Comparison of ENCODE assay signal across 13 cellular contexts in genomic region chr3:107284570-107284969, GRCh38.
DNase-seq lines count a peak whose midpoint lies in the region; ATAC-seq and TF ChIP-seq lines count a peak whose summit lies in the region.
"Had no signal": no experiment of that assay in that cellular context is flagged by ENCODE, and none has a peak within 500 bp of the region (broad histone marks: within the 10 kb centered on the region; RNA-seq: fewer than 3 reads in every experiment).

No MANE protein-coding gene starts in this region.

- peaks cover 18% of the 10 kb centered on the region for H3K4me1 Mint-ChIP-seq in chondrocyte (ENCODE audit: low read depth)

- H3K9me3 Mint-ChIP-seq in chondrocyte (ENCODE audit: low read depth) = peaks cover 5% of the 10 kb centered on the region

- peaks cover 3% of the 10 kb centered on the region for H3K36me3 Mint-ChIP-seq in chondrocyte (ENCODE audit: low read depth)

- no peak overlapping the region for H3K27ac Mint-ChIP-seq in chondrocyte (ENCODE audit: unreplicated experiment)

- H3K27ac ChIP-seq in right atrium auricular region = no peak overlapping the region
- H3K27ac ChIP-seq in SJSA1 = 0 out of 2 replicates have a peak overlapping the region, but pooled peaks have one; percentile 8
- no peak overlapping the region for H3K27ac ChIP-seq in fibroblast of lung (ENCODE audit: insufficient read depth, low read length)
- H3K27ac ChIP-seq in spleen = no peak overlapping the region

- no peak for TF ChIP-seq POLR2A in spleen (IDR thresholded peaks at IDR 0.05)

- peak; percentile 46 for ATAC-seq in Right ventricle myocardium inferior

- H3K9me3 ChIP-seq in right atrium auricular region (no peaks in the 10 kb centered on the region), SJSA1 (replicated peaks) (no peaks in the 10 kb centered on the region), fibroblast of lung (ENCODE audit: control insufficient read depth, insufficient read depth, low read depth, low read length) (no peaks in the 10 kb centered on the region), skeletal muscle satellite cell (replicated peaks; ENCODE audit: low read length) (no peaks in the 10 kb centered on the region), spleen (no peaks in the 10 kb centered on the region)

- no peak overlapping the region for H3K4me3 ChIP-seq in right atrium auricular region
- H3K4me3 ChIP-seq in SJSA1 = no peak overlapping the region
- no peak overlapping the region for H3K4me3 ChIP-seq in fibroblast of lung (replicated peaks in 1 of 4; ENCODE audit: control extremely low read depth in 1 of 4, insufficient read depth in 1 of 4, low read depth in 3 of 4, low read length in 4 of 4)
- H3K4me3 ChIP-seq in skeletal muscle satellite cell (ENCODE audit: low read length) = no peak overlapping the region
- H3K4me3 ChIP-seq in spleen = no peak overlapping the region

- no peaks in the 10 kb centered on the region for H4K20me1 ChIP-seq in fibroblast of lung (ENCODE audit: control insufficient read depth, extremely low read depth, insufficient read depth, low read length)

- H3K9ac ChIP-seq in fibroblast of lung (ENCODE audit: insufficient read depth, low read length) (no peak overlapping the region), skeletal muscle satellite cell (ENCODE audit: low read depth, low read length) (no peak overlapping the region)

- no peaks in the 10 kb centered on the region for H3K79me2 ChIP-seq in fibroblast of lung (ENCODE audit: control insufficient read depth, insufficient read depth, low read length)

- intact Hi-C loops in Right ventricle myocardium inferior (cut with DNase I) (no loop called here), spleen (cut with DNase I; ENCODE audit: low total_unique reads) (no loop called here)

- DNase-seq in Right ventricle myocardium inferior (ENCODE audit: missing footprints) (no peak), right atrium auricular region (ENCODE audit: low spot score) (no peak), SJSA1 (ENCODE audit: low read depth in 1 of 2, low spot score in 2 of 2) (peak in 1 of 2 experiments; percentile 19), fibroblast of lung (ENCODE audit: low read depth in 2 of 2) (peak; percentile 19 to 80), chondrocyte (ENCODE audit: low spot score) (no peak), NCI-H2171 (lab: John Stamatoyannopoulos, UW) (no peak), spleen (no peak)
- DNase-seq: activated CD4-positive, CD25-positive, alpha-beta regulatory T cell treated with anti-CD3 and anti-CD28 coated beads, Interleukin-2, amount 50 U/mL, for 72 hours; activated gamma-delta T cell treated with Interleukin-2 at 50 U/mL for 16 hours; NCI-H2029 treated with DMSO at 0.1 percent for 48 hours; NCI-H526 treated with DMSO at 0.1 percent for 48 hours; occipital lobe had no signal

- H3K27me3 ChIP-seq in right atrium auricular region (no peaks in the 10 kb centered on the region), SJSA1 (replicated peaks) (no peaks in the 10 kb centered on the region), fibroblast of lung (ENCODE audit: control insufficient read depth, insufficient read depth, low read length) (no peaks in the 10 kb centered on the region), skeletal muscle satellite cell (ENCODE audit: control insufficient read depth, insufficient read depth, low read length) (no peaks in the 10 kb centered on the region), spleen (replicated peaks in 1 of 7) (no peaks in the 10 kb centered on the region)

- peaks cover 0 to 15% of the 10 kb centered on the region in 2 donors for H3K4me1 ChIP-seq in right atrium auricular region
- H3K4me1 ChIP-seq in SJSA1 (replicated peaks) = peaks cover 19% of the 10 kb centered on the region
- H3K4me1 ChIP-seq in fibroblast of lung (ENCODE audit: control insufficient read depth, extremely low read depth, insufficient read depth, low read length) = no peaks in the 10 kb centered on the region
- H3K4me1 ChIP-seq in skeletal muscle satellite cell (ENCODE audit: control insufficient read depth, insufficient read depth, low read length) = peaks cover 19% of the 10 kb centered on the region
- no peaks in the 10 kb centered on the region for H3K4me1 ChIP-seq in spleen

- H3K4me3 Mint-ChIP-seq in chondrocyte (ENCODE audit: unreplicated experiment) = no peak overlapping the region

- H3K36me3 ChIP-seq in right atrium auricular region (no peaks in the 10 kb centered on the region), SJSA1 (no peaks in the 10 kb centered on the region), fibroblast of lung (ENCODE audit: control insufficient read depth, insufficient read depth, low read length) (no peaks in the 10 kb centered on the region), skeletal muscle satellite cell (ENCODE audit: insufficient read depth, low read length) (no peaks in the 10 kb centered on the region), spleen (no peaks in the 10 kb centered on the region)

- H3K27me3 Mint-ChIP-seq in chondrocyte (ENCODE audit: low read depth) = no peaks in the 10 kb centered on the region

- no peak overlapping the region for H2AFZ ChIP-seq in fibroblast of lung (ENCODE audit: low read length)

- no peak overlapping the region for H3K4me2 ChIP-seq in fibroblast of lung (ENCODE audit: extremely low read depth, insufficient read depth, low read length)
- peak overlapping the region; percentile 13 for H3K4me2 ChIP-seq in skeletal muscle satellite cell (ENCODE audit: low read length)

- TF ChIP-seq CTCF in right atrium auricular region (IDR thresholded peaks at IDR 0.05) = no peak
- TF ChIP-seq CTCF in fibroblast of lung (conservative IDR thresholded peaks at IDR 0.05 in 1 of 2, IDR thresholded peaks at IDR 0.05 in 1 of 2; ENCODE audit: low read depth in 1 of 2, low read length in 2 of 2) = no peak
- no peak for TF ChIP-seq CTCF in chondrocyte (IDR thresholded peaks at IDR 0.05)
- no peak for TF ChIP-seq CTCF in spleen (IDR thresholded peaks at IDR 0.05 in 8 of 11, conservative IDR thresholded peaks at IDR 0.05 in 3 of 11)

Comparison
In these comparisons a context has a peak if more than half of its experiments do, and no peak if none do; other contexts are left out.
1. DNase-seq: peak in fibroblast of lung (2 of 2); none in Right ventricle myocardium inferior (single experiment), right atrium auricular region (single experiment), chondrocyte (single experiment), NCI-H2171 (single experiment) and spleen (single experiment).